Comparison of ENCODE assay signal across 19 cellular contexts in the genomic region with DNA sequence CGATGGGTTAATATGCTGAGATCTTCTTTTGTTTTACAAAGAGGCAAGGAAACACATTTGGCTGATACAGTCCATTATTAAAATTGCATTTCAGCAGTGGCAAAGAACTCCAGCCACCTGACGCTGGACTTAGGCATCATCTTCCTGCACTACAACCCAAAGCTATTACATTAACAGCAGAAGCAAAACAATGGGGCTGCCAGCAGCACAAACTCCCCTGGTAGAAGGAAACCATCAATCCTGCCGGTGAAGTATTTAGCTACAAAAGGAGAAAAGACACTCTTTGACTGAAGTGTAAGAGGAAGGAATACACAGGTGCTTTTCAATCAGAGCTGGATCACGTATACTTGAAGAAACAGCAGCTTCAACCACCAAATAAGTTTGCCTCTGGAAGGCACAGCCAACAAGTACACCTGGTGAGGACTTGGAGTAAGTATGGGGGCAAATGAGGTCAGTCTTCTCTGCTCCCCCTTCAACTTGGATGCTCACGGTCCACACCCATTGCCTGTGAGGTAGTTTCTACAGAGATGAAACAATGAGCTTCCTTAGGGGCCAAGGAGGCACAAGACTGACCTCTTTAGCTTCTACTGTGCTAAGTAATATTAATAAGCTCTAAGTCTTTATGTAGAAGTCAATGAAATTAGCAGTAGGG.
DNase-seq lines count a peak whose midpoint lies in the region; ATAC-seq and TF ChIP-seq lines count a peak whose summit lies in the region.
"Had no signal": no experiment of that assay in that cellular context is flagged by ENCODE, and none has a peak within 500 bp of the region (broad histone marks: within the 10 kb centered on the region; RNA-seq: fewer than 3 reads in every experiment).

No MANE protein-coding gene starts in this region.

- 61 to 65% methylated on average over 5 of the region's 5 CpGs for WGBS in ectodermal cell, 2 experiments

- intact Hi-C loops in naive thymus-derived CD4-positive, alpha-beta T cell (cut with micrococcal nuclease) = no loop called here
- intact Hi-C loops in left lung (cut with DNase I) = no loop called here

- H3K4me3 ChIP-seq in ectodermal cell (ENCODE audit: insufficient read depth, low read depth, low read length) (no peak overlapping the region), left lung (no peak overlapping the region)
- H3K4me3 ChIP-seq in naive thymus-derived CD4-positive, alpha-beta T cell (ENCODE audit: low read length) = no peak overlapping the region
- H3K4me3 ChIP-seq: transverse colon had no signal

- no peak for ATAC-seq in activated naive CD4-positive, alpha-beta T cell treated with anti-CD3 and anti-CD28 coated beads, Interleukin-2, amount 50 U/mL, for 72 hours
- no peak for ATAC-seq in naive thymus-derived CD4-positive, alpha-beta T cell
- ATAC-seq in GM21526 (IDR thresholded peaks at IDR 0.05; ENCODE audit: low FRiP score, unreplicated experiment) (no peak), left lung (no peak)

- CTCF ChIA-PET in naive thymus-derived CD4-positive, alpha-beta T cell (lab: Charles Lee) = no interaction called here

- no peak for DNase-seq in activated naive CD4-positive, alpha-beta T cell treated with anti-CD3 and anti-CD28 coated beads, Interleukin-2, amount 50 U/mL, for 72 hours (ENCODE audit: low spot score in 2 of 2)
- DNase-seq in activated naive CD4-positive, alpha-beta T cell (lab: John Stamatoyannopoulos, UW) = no peak
- DNase-seq in naive thymus-derived CD4-positive, alpha-beta T cell = peak in 2 of 9 donors; percentile 4 to 9
- no peak for DNase-seq in type B pancreatic cell (ENCODE audit: extremely low spot score, unreplicated experiment)
- DNase-seq in left lung = no peak
- no peak for DNase-seq in NCI-H748 (lab: John Stamatoyannopoulos, UW; ENCODE audit: unreplicated experiment)
- DNase-seq: activated CD4-positive, alpha-beta T cell treated with anti-CD3 and anti-CD28 coated beads, Interleukin-2, amount 50 U/mL, for 1 hour; activated T-cell treated with anti-CD3 and anti-CD28 coated beads, Interleukin-2, amount 50 U/mL, for 1 hour; central memory CD4-positive, alpha-beta T cell; effector memory CD4-positive, alpha-beta T cell; EL; Karpas-422; kidney glomerular epithelial cell; NCI-H1105; NCI-H226; stimulated activated CD4-positive, alpha-beta T cell treated with anti-CD3 and anti-CD28 coated beads, Interleukin-12 subunit alpha, Interleukin-12 subunit beta, amount 100 ng/mL, for 4 hours; transverse colon had no signal

- no peaks in the 10 kb centered on the region for H3K27me3 Mint-ChIP-seq in naive thymus-derived CD4-positive, alpha-beta T cell
- peaks cover 4% of the 10 kb centered on the region for H3K27me3 Mint-ChIP-seq in type B pancreatic cell

- POLR2A ChIA-PET in naive thymus-derived CD4-positive, alpha-beta T cell (lab: Charles Lee) = interaction anchor here (0.6 to 1.3 kb wide), 4 partner anchors 9 to 115 kb away, joined by 3 to 5 read pairs (median 3); no protein-coding TSS in a partner anchor

- H3K36me3 ChIP-seq in ectodermal cell (ENCODE audit: control insufficient read depth, insufficient read depth, low read length) (no peaks in the 10 kb centered on the region), left lung (no peaks in the 10 kb centered on the region)
- peaks cover 0 to 3% (median 0%) of the 10 kb centered on the region in 3 experiments for H3K36me3 ChIP-seq in naive thymus-derived CD4-positive, alpha-beta T cell (ENCODE audit: control insufficient read depth in 2 of 3, insufficient read depth in 3 of 3, low read length in 3 of 3)
- H3K36me3 ChIP-seq: transverse colon had no signal

- peaks cover 0 to 13% of the 10 kb centered on the region in 2 donors for H3K36me3 Mint-ChIP-seq in activated naive CD4-positive, alpha-beta T cell treated with anti-CD3 and anti-CD28 coated beads, Interleukin-2, amount 50 U/mL, for 72 hours
- H3K36me3 Mint-ChIP-seq in naive thymus-derived CD4-positive, alpha-beta T cell = peaks cover 4 to 25% (median 12%) of the 10 kb centered on the region in 5 donors
- no peaks in the 10 kb centered on the region for H3K36me3 Mint-ChIP-seq in type B pancreatic cell

- H3K27ac Mint-ChIP-seq in activated naive CD4-positive, alpha-beta T cell treated with anti-CD3 and anti-CD28 coated beads, Interleukin-2, amount 50 U/mL, for 72 hours = peak overlapping the region; percentile 1 to 55
- peak overlapping the region in 8 of 9 donors; percentile 6 to 85 (median 58) for H3K27ac Mint-ChIP-seq in naive thymus-derived CD4-positive, alpha-beta T cell
- H3K27ac Mint-ChIP-seq in type B pancreatic cell = peak overlapping the region; percentile 19

- H3K27ac ChIP-seq in ectodermal cell (ENCODE audit: insufficient read depth, low read depth, low read length, poor library complexity, severe bottlenecking) (peak overlapping the region; percentile 81), left lung (no peak overlapping the region)
- H3K27ac ChIP-seq in naive thymus-derived CD4-positive, alpha-beta T cell (ENCODE audit: low read depth, low read length) = peak overlapping the region; percentile 31
- H3K27ac ChIP-seq: transverse colon had no signal

- H3K9me3 ChIP-seq in ectodermal cell (ENCODE audit: control insufficient read depth, low read length) = no peaks in the 10 kb centered on the region
- no peaks in the 10 kb centered on the region for H3K9me3 ChIP-seq in naive thymus-derived CD4-positive, alpha-beta T cell (ENCODE audit: control insufficient read depth in 2 of 3, low read length in 3 of 3)
- H3K9me3 ChIP-seq in left lung = no peaks in the 10 kb centered on the region
- H3K9me3 ChIP-seq: transverse colon had no signal

- peak overlapping the region in 4 of 10 donors; percentile 12 to 66 (median 42) for H3K4me3 Mint-ChIP-seq in naive thymus-derived CD4-positive, alpha-beta T cell
- H3K4me3 Mint-ChIP-seq in type B pancreatic cell = peak overlapping the region; percentile 36

- TF ChIP-seq CTCF in type B pancreatic cell (conservative IDR thresholded peaks at IDR 0.05) = no peak
- TF ChIP-seq CTCF in left lung (IDR thresholded peaks at IDR 0.05) = no peak

- peaks cover 30 to 83% (median 73%) of the 10 kb centered on the region in 7 donors for H3K4me1 Mint-ChIP-seq in naive thymus-derived CD4-positive, alpha-beta T cell
- peaks cover 24% of the 10 kb centered on the region for H3K4me1 Mint-ChIP-seq in type B pancreatic cell (ENCODE audit: unreplicated experiment)

- H3K9me3 Mint-ChIP-seq in activated naive CD4-positive, alpha-beta T cell treated with anti-CD3 and anti-CD28 coated beads, Interleukin-2, amount 50 U/mL, for 72 hours = peaks cover 0 to 4% of the 10 kb centered on the region in 2 donors
- H3K9me3 Mint-ChIP-seq in naive thymus-derived CD4-positive, alpha-beta T cell = no peaks in the 10 kb centered on the region
- no peaks in the 10 kb centered on the region for H3K9me3 Mint-ChIP-seq in type B pancreatic cell

- H3K4me1 ChIP-seq in ectodermal cell (ENCODE audit: control insufficient read depth, insufficient read depth, low read length) (peaks cover 21% of the 10 kb centered on the region), left lung (no peaks in the 10 kb centered on the region)
- peaks cover 0 to 14% of the 10 kb centered on the region in 2 donors for H3K4me1 ChIP-seq in naive thymus-derived CD4-positive, alpha-beta T cell (ENCODE audit: control insufficient read depth in 2 of 2, insufficient read depth in 2 of 2, low read length in 2 of 2)

- no peaks in the 10 kb centered on the region for H3K27me3 ChIP-seq in ectodermal cell (ENCODE audit: control insufficient read depth, insufficient read depth, low read length, poor library complexity, severe bottlenecking)
- H3K27me3 ChIP-seq in naive thymus-derived CD4-positive, alpha-beta T cell (ENCODE audit: control insufficient read depth in 2 of 2, insufficient read depth in 2 of 2, low read length in 2 of 2) = no peaks in the 10 kb centered on the region
- H3K27me3 ChIP-seq in left lung = no peaks in the 10 kb centered on the region
- H3K27me3 ChIP-seq: transverse colon had no signal

Comparison
In these comparisons a context has a peak if more than half of its experiments do, and no peak if none do; other contexts are left out.
1. H3K27ac ChIP-seq: peak in ectodermal cell (single experiment) and naive thymus-derived CD4-positive, alpha-beta T cell (single experiment); none in left lung (0 of 2).
2. Peak in every context shown above with its lines, with median percentiles within 50 percentile points of each other: H3K27ac Mint-ChIP-seq.